ENCODE assay signal across 15 cellular contexts in the genomic region with DNA sequence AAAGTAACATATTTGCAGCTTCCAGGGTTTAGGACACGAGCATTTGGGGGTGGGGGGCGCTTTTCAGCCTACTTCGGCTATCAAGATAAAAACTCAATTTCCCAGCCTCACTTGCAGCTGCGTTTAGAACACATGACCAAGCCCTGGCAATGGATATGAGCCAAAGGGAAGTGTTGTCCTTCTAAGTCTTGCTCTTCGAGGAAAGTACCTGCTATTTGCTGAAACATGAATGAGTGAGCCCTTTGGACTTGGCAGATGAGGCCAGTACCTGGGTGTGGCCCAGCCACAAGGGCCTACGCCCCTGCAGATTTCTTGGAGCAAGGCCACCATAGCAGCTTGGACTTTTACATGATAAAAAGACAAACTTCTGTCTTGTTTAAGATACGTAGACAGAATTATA.
DNase-seq lines count a peak whose midpoint lies in the region; ATAC-seq and TF ChIP-seq lines count a peak whose summit lies in the region.
"Had no signal": no experiment of that assay in that cellular context is flagged by ENCODE, and none has a peak within 500 bp of the region (broad histone marks: within the 10 kb centered on the region; RNA-seq: fewer than 3 reads in every experiment).

No MANE protein-coding gene starts in this region.

- H3K27ac Mint-ChIP-seq in stimulated activated effector memory CD8-positive, alpha-beta T cell treated with anti-CD3 and anti-CD28 coated beads, Interleukin-12 subunit alpha, Interleukin-12 subunit beta, amount 100 ng/mL, for 72 hours, result no peak overlapping the region
- H3K27ac Mint-ChIP-seq: B cell, memory B cell had no signal

- no peak overlapping the region for H3K4me3 ChIP-seq in prostate gland
- H3K4me3 ChIP-seq in spleen, result no peak overlapping the region

- TF ChIP-seq POLR2A in erythroblast (IDR thresholded peaks at IDR 0.05; ENCODE audit: low read length) (no peak), prostate gland (IDR thresholded peaks at IDR 0.05) (no peak), spleen (IDR thresholded peaks at IDR 0.05) (no peak)

- WGBS in prostate gland, result 60% methylated on average over 7 of the region's 7 CpGs
- 77 to 86% (median 79%) methylated on average over 7 of the region's 7 CpGs for WGBS in spleen, 5 donors

- no peaks in the 10 kb centered on the region for H3K9me3 Mint-ChIP-seq in stimulated activated effector memory CD8-positive, alpha-beta T cell treated with anti-CD3 and anti-CD28 coated beads, Interleukin-12 subunit alpha, Interleukin-12 subunit beta, amount 100 ng/mL, for 72 hours

- DNase-seq in HT-29 (ENCODE audit: low spot score) (peak; percentile 75), RPMI8226 (peak; percentile 33), erythroblast (lab: John Stamatoyannopoulos, UW) (peak; percentile 32 to 46), prostate gland (ENCODE audit: low spot score) (peak; percentile 57), spleen (no peak)
- no peak for DNase-seq in stimulated activated effector memory CD8-positive, alpha-beta T cell treated with anti-CD3 and anti-CD28 coated beads, Interleukin-12 subunit alpha, Interleukin-12 subunit beta, amount 100 ng/mL, for 72 hours (ENCODE audit: low spot score in 2 of 2)
- DNase-seq: activated CD4-positive, CD25-positive, alpha-beta regulatory T cell treated with anti-CD3 and anti-CD28 coated beads, Interleukin-2, amount 50 U/mL, for 72 hours; activated naive CD4-positive, alpha-beta T cell treated with Interleukin-2 at 50 U/mL for 16 hours; DMS153; NCI-H1436; stimulated activated naive CD4-positive, alpha-beta T cell treated with Interleukin-2 at 50 U/mL for 16 hours had no signal

- intact Hi-C loops in prostate gland (cut with DNase I), result no loop called here
- intact Hi-C loops in spleen (cut with DNase I; ENCODE audit: low total_unique reads), result no loop called here

- no peak overlapping the region for H3K4me3 Mint-ChIP-seq in stimulated activated effector memory CD8-positive, alpha-beta T cell treated with anti-CD3 and anti-CD28 coated beads, Interleukin-12 subunit alpha, Interleukin-12 subunit beta, amount 100 ng/mL, for 72 hours
- H3K4me3 Mint-ChIP-seq: B cell, memory B cell had no signal

- no peak for ATAC-seq in stimulated activated effector memory CD8-positive, alpha-beta T cell treated with anti-CD3 and anti-CD28 coated beads, Interleukin-12 subunit alpha, Interleukin-12 subunit beta, amount 100 ng/mL, for 72 hours
- no peak for ATAC-seq in HG03139 (IDR thresholded peaks at IDR 0.05; ENCODE audit: unreplicated experiment)
- ATAC-seq in GM18870 (IDR thresholded peaks at IDR 0.05; ENCODE audit: unreplicated experiment), result no peak

- H3K4me1 Mint-ChIP-seq in stimulated activated effector memory CD8-positive, alpha-beta T cell treated with anti-CD3 and anti-CD28 coated beads, Interleukin-12 subunit alpha, Interleukin-12 subunit beta, amount 100 ng/mL, for 72 hours, result peaks cover 6% of the 10 kb centered on the region

- H3K9me3 ChIP-seq in prostate gland (no peaks in the 10 kb centered on the region), spleen (no peaks in the 10 kb centered on the region)

- H3K36me3 ChIP-seq in prostate gland (no peaks in the 10 kb centered on the region), spleen (no peaks in the 10 kb centered on the region)

- no peaks in the 10 kb centered on the region for H3K27me3 ChIP-seq in prostate gland (replicated peaks; ENCODE audit: insufficient read depth)
- H3K27me3 ChIP-seq in spleen (replicated peaks in 1 of 7), result no peaks in the 10 kb centered on the region

- no peak for TF ChIP-seq CTCF in prostate gland (IDR thresholded peaks at IDR 0.05)
- no peak for TF ChIP-seq CTCF in spleen (IDR thresholded peaks at IDR 0.05 in 8 of 11, conservative IDR thresholded peaks at IDR 0.05 in 3 of 11)

- H3K4me1 ChIP-seq in prostate gland (replicated peaks), result no peaks in the 10 kb centered on the region
- peaks cover 0 to 18% (median 6%) of the 10 kb centered on the region in 6 donors for H3K4me1 ChIP-seq in spleen

- no peaks in the 10 kb centered on the region for H3K36me3 Mint-ChIP-seq in stimulated activated effector memory CD8-positive, alpha-beta T cell treated with anti-CD3 and anti-CD28 coated beads, Interleukin-12 subunit alpha, Interleukin-12 subunit beta, amount 100 ng/mL, for 72 hours
- H3K36me3 Mint-ChIP-seq: memory B cell had no signal

- H3K27ac ChIP-seq in prostate gland (no peak overlapping the region), spleen (no peak overlapping the region)

Comparison
In these comparisons a context has a peak if more than half of its experiments do, and no peak if none do; other contexts are left out.
1. DNase-seq: peak in HT-29 (single experiment), RPMI8226 (single experiment), erythroblast (2 of 2) and prostate gland (single experiment); none in spleen (single experiment) and stimulated activated effector memory CD8-positive, alpha-beta T cell treated with anti-CD3 and anti-CD28 coated beads, Interleukin-12 subunit alpha, Interleukin-12 subunit beta, amount 100 ng/mL, for 72 hours (0 of 2).